Comparison of ENCODE assay signal across 9 cellular contexts in the genomic region with DNA sequence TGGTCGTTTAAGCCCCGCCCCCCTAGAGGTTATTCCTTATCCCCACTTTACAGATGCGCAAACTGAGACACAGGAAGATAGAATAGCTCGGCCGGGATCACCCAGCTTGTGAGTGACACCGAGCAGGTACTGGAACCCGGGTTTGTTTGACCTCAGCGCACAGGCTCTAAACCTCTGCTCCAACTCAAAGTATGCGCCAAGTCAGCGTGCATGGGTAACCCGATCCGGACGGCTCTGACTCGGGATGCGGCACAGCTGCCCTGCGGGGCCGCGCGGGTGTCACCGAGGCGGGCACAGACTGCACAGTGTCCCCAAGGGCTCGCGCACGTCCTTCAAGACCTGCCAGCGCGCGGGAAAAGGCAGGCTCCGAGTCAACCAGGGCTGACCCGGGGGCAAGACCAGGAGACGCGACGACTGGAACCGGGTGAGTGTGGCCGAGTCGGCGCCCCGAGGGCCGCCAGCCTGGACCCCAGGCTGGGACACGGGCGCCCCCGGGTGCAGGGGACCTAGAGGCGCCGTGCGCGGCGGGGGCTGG.
DNase-seq lines count a peak whose midpoint lies in the region; ATAC-seq and TF ChIP-seq lines count a peak whose summit lies in the region.
"Had no signal": no experiment of that assay in that cellular context is flagged by ENCODE, and none has a peak within 500 bp of the region (broad histone marks: within the 10 kb centered on the region; RNA-seq: fewer than 3 reads in every experiment).

No MANE protein-coding gene starts in this region.

- no peak overlapping the region for H3K27ac ChIP-seq in hepatocyte
- H3K27ac ChIP-seq: SK-N-MC had no signal

- H3K36me3 ChIP-seq in hepatocyte (replicated peaks; ENCODE audit: insufficient read depth, low read depth), result no peaks in the 10 kb centered on the region

- H3K4me2 ChIP-seq in hepatocyte, result peak overlapping the region; percentile 92

- 3% methylated on average over 39 of the region's 46 CpGs for WGBS in hepatocyte (ENCODE audit: low lambda C conversion rate, missing lambda C conversion rate)

- H2AFZ ChIP-seq in hepatocyte, result peak overlapping the region; percentile 57

- no peak for TF ChIP-seq CTCF in hepatocyte (IDR thresholded peaks at IDR 0.05; ENCODE audit: poor library complexity)

- H3K79me2 ChIP-seq in hepatocyte, result peaks cover 12% of the 10 kb centered on the region

- DNase-seq in NCI-H2196 (lab: John Stamatoyannopoulos, UW; ENCODE audit: unreplicated experiment) (peak; percentile 39), NCI-H2196 treated with DMSO at 0.1 percent for 48 hours (lab: John Stamatoyannopoulos, UW; ENCODE audit: unreplicated experiment) (no peak), hepatocyte (ENCODE audit: low spot score) (peak; percentile 30), NCI-H226 (no peak), GOT3 (lab: John Stamatoyannopoulos, UW) (no peak)
- DNase-seq in activated CD4-positive, alpha-beta T cell treated with anti-CD3 and anti-CD28 coated beads, Interleukin-2, amount 50 U/mL, for 4 hours, result peak; percentile 2 to 10
- DNase-seq in stimulated activated CD4-positive, alpha-beta T cell treated with anti-CD3 and anti-CD28 coated beads, Interleukin-4, amount 100 ng/mL, for 1 hour, result peak; percentile 26

- no peak for ATAC-seq in GM18868 (IDR thresholded peaks at IDR 0.05; ENCODE audit: unreplicated experiment)

- peaks cover 32% of the 10 kb centered on the region for H3K27me3 ChIP-seq in hepatocyte

- peak overlapping the region; percentile 66 for H3K4me3 ChIP-seq in hepatocyte
- H3K4me3 ChIP-seq: SK-N-MC had no signal

- no peaks in the 10 kb centered on the region for H3K9me3 ChIP-seq in hepatocyte (ENCODE audit: low read depth)

- H4K20me1 ChIP-seq in hepatocyte (ENCODE audit: insufficient read depth, poor library complexity, severe bottlenecking), result no peaks in the 10 kb centered on the region

- H3K4me1 ChIP-seq in hepatocyte (ENCODE audit: insufficient read depth), result peaks cover 12% of the 10 kb centered on the region

- no peaks in the 10 kb centered on the region for H3K9me2 ChIP-seq in hepatocyte (replicated peaks; ENCODE audit: insufficient read depth)

Comparison
In these comparisons a context has a peak if more than half of its experiments do, and no peak if none do; other contexts are left out.
1. DNase-seq: peak in NCI-H2196 (single experiment), activated CD4-positive, alpha-beta T cell treated with anti-CD3 and anti-CD28 coated beads, Interleukin-2, amount 50 U/mL, for 4 hours (2 of 2), hepatocyte (single experiment) and stimulated activated CD4-positive, alpha-beta T cell treated with anti-CD3 and anti-CD28 coated beads, Interleukin-4, amount 100 ng/mL, for 1 hour (single experiment); none in NCI-H2196 treated with DMSO at 0.1 percent for 48 hours (single experiment), NCI-H226 (single experiment) and GOT3 (single experiment).